ENCODE assay signal across 8 cellular contexts in the genomic region with DNA sequence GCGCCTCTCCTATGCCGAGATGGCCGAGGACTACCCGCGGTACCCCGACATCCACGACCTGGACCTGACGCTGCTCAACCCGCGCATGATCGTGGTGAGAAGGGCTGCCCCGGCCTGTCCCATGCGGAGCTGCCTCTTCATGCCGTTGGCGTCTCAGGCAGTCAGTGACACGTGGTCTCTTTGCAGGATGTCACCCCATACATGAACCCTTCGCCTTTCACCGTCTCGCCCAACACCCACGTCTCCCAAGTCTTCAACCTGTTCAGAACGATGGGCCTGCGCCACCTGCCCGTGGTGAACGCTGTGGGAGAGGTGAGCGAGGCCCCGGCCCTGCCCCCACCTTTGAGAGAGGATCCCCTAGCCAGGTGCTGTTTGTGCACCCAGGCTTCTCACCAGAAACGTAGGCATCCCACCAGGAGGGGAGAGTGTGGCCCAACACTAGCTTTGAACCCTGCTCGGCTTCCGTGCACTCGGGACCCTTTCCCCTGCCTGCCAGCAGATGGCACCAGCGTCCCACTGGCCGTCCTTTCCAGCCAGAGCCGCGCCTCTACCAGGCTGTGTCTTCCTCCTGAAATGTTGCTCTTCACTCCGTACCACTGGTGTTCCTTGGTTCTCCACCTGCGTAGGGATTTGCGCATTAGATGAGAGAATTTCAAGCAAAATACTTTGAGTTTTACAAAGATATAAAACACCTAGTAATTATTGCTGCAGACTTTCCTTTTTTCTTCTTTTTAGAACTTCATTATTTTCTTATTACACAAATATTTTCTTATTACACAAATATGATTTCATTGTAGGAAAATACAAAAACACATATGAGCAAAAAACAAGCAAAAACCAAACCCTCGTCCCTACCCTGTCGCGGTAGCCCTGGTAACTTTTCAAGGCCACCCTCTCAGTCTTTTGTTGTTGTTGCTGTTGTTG. TPM values are rescaled to one million over a fixed set of nuclear protein-coding genes. Genes with fewer than 3 reads are reported as not detected.
DNase-seq lines count a peak whose midpoint lies in the region; ATAC-seq and TF ChIP-seq lines count a peak whose summit lies in the region.

No MANE protein-coding gene starts in this region.

- no peak overlapping the region for H3K27ac ChIP-seq in Peyer's patch

- H3K36me3 ChIP-seq in Peyer's patch: peaks cover 0 to 96% (median 3%) of the 10 kb centered on the region in 3 donors

- H3K9me3 ChIP-seq in Peyer's patch: no peaks in the 10 kb centered on the region

- TF ChIP-seq POLR2A in Peyer's patch (IDR thresholded peaks at IDR 0.05): no peak

- peak; percentile 94 to 96 for ATAC-seq in activated T-cell treated with anti-CD3 and anti-CD28 coated beads, Interleukin-2, amount 50 U/mL, for 4 hours
- ATAC-seq in GM18861 (IDR thresholded peaks at IDR 0.05; ENCODE audit: unreplicated experiment): no peak

- H3K4me1 Mint-ChIP-seq in Calu3 (ENCODE audit: low read depth, unreplicated experiment) (no peaks in the 10 kb centered on the region), nephron (peaks cover 16% of the 10 kb centered on the region)
- no peaks in the 10 kb centered on the region for H3K4me1 Mint-ChIP-seq in activated T-cell treated with anti-CD3 and anti-CD28 coated beads, Interleukin-2, amount 50 U/mL, for 4 hours (ENCODE audit: low read depth)

- TF ChIP-seq CTCF in Calu3 (IDR thresholded peaks at IDR 0.05; ENCODE audit: unreplicated experiment): peak; percentile 81
- peak; percentile 67 to 95 (median 92) for TF ChIP-seq CTCF in Peyer's patch (IDR thresholded peaks at IDR 0.05)
- TF ChIP-seq CTCF in nephron (IDR thresholded peaks at IDR 0.05; ENCODE audit: unreplicated experiment in 3 of 3): peak; percentile 95 to 98 (median 96)

- H3K27ac Mint-ChIP-seq in Calu3 (ENCODE audit: unreplicated experiment): no peak overlapping the region
- no peak overlapping the region for H3K27ac Mint-ChIP-seq in nephron

- H3K4me3 Mint-ChIP-seq in Calu3 (ENCODE audit: low read depth, unreplicated experiment) (no peak overlapping the region), nephron (no peak overlapping the region)
- H3K4me3 Mint-ChIP-seq in activated T-cell treated with anti-CD3 and anti-CD28 coated beads, Interleukin-2, amount 50 U/mL, for 4 hours: no peak overlapping the region

- intact Hi-C loops in Calu3 (cut with micrococcal nuclease; ENCODE audit: unreplicated experiment): loop anchor here (1.0 kb wide), 2 partner anchors 56 to 129 kb away; no protein-coding TSS in a partner anchor

- H3K4me3 ChIP-seq in Peyer's patch: no peak overlapping the region

- BruUV-seq in Calu3 (replicated peaks; lab: Mats Ljungman, UMichigan): no TSS peak

- H3K27me3 Mint-ChIP-seq in Calu3 (ENCODE audit: unreplicated experiment) (no peaks in the 10 kb centered on the region), nephron (ENCODE audit: low read depth) (no peaks in the 10 kb centered on the region)
- no peaks in the 10 kb centered on the region for H3K27me3 Mint-ChIP-seq in activated T-cell treated with anti-CD3 and anti-CD28 coated beads, Interleukin-2, amount 50 U/mL, for 4 hours (ENCODE audit: low read depth)

- H3K27me3 ChIP-seq in Peyer's patch: no peaks in the 10 kb centered on the region

- CTCF ChIA-PET in Calu3 (lab: Charles Lee): interaction anchor here (0.6 to 1.0 kb wide), 4 partner anchors 14 to 129 kb away, joined by 3 to 10 read pairs (median 6); no protein-coding TSS in a partner anchor

- H3K4me1 ChIP-seq in Peyer's patch: peaks cover 0 to 8% (median 0%) of the 10 kb centered on the region in 4 donors

- DNase-seq in Calu3 (peak; percentile 71), HUDEP-2 (lab: John Stamatoyannopoulos, UW; ENCODE audit: unreplicated experiment in 76 of 76) (peak in 61 of 76 experiments; percentile 10 to 77 (median 54)), Peyer's patch (peak; percentile 65 to 82 (median 81)), fibroblast of gingiva (ENCODE audit: low read depth) (peak; percentile 39)
- DNase-seq in activated T-cell treated with anti-CD3 and anti-CD28 coated beads, Interleukin-2, amount 50 U/mL, for 4 hours: peak; percentile 71
- peak; percentile 53 to 78 (median 62) for DNase-seq in stimulated activated naive CD4-positive, alpha-beta T cell (lab: John Stamatoyannopoulos, UW)

- H3K9me3 Mint-ChIP-seq in Calu3 (ENCODE audit: low read depth, unreplicated experiment) (no peaks in the 10 kb centered on the region), nephron (no peaks in the 10 kb centered on the region)
- no peaks in the 10 kb centered on the region for H3K9me3 Mint-ChIP-seq in activated T-cell treated with anti-CD3 and anti-CD28 coated beads, Interleukin-2, amount 50 U/mL, for 4 hours

- H3K36me3 Mint-ChIP-seq in Calu3 (ENCODE audit: insufficient read depth, unreplicated experiment) (peaks cover 44% of the 10 kb centered on the region), nephron (ENCODE audit: low read depth) (peaks cover 63% of the 10 kb centered on the region)
- H3K36me3 Mint-ChIP-seq in activated T-cell treated with anti-CD3 and anti-CD28 coated beads, Interleukin-2, amount 50 U/mL, for 4 hours (ENCODE audit: insufficient read depth): peaks cover 45% of the 10 kb centered on the region

RNA-seq across cellular contexts. Expression of a gene that starts 9.0 kb away (rescaled TPM):
- total RNA-seq in Calu3 (2022): not detected in 2 replicates
- not detected for total RNA-seq in Peyer's patch
- not detected for total RNA-seq in activated T-cell treated with anti-CD3 and anti-CD28 coated beads, Interleukin-2, amount 50 U/mL, for 4 hours

RNA-seq across cellular contexts. Expression of a gene that starts 20.1 kb away (rescaled TPM):
- total RNA-seq in Calu3 (2022) (not detected in 2 replicates), Peyer's patch (not detected)
- total RNA-seq in activated T-cell treated with anti-CD3 and anti-CD28 coated beads, Interleukin-2, amount 50 U/mL, for 4 hours: not detected

RNA-seq across cellular contexts. Expression of a gene that starts 32.6 kb away (rescaled TPM):
- total RNA-seq in Calu3 (2022) (17.4 and 23.6 TPM in 2 replicates), Peyer's patch (10 to 100 TPM; 28.4 to 63.7 (median 30.2) TPM)
- 10 to 100 TPM in 2 of 3 donors, 1 to 10 TPM in 1; 8.6 to 13.5 (median 10.7) TPM for total RNA-seq in activated T-cell treated with anti-CD3 and anti-CD28 coated beads, Interleukin-2, amount 50 U/mL, for 4 hours

RNA-seq across cellular contexts. Expression of a gene that starts 32.8 kb away (rescaled TPM):
- total RNA-seq in Calu3 (2022) (16.4 and 21.0 TPM in 2 replicates), Peyer's patch (100 to 1,000 TPM in 1 of 4 donors, 10 to 100 TPM in 3; 82.0 to 130 (median 87.3) TPM)
- total RNA-seq in activated T-cell treated with anti-CD3 and anti-CD28 coated beads, Interleukin-2, amount 50 U/mL, for 4 hours: 10 to 100 TPM; 13.1 to 17.0 (median 14.9) TPM
